Comparison of ENCODE assay signal across 20 cellular contexts in the genomic region with DNA sequence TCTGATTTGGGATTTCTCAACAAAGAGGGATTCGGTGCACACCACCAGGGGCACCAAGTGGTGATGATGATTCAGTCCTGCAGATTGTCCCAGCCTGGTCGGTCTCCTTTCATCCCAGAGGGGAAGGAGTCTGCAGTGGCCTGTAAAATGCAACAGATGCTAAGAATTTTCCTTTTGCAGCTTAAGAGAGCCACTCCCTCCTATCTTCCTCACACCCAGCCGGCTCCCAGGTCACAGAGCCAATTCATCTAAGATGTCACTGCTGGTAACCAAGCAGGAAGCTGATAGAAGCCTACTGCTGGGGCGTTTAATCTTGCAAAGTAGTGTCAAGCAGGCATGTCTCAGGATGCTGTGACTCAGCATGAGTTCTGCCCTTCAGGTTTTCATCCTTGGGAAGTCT.
A peak's percentile ranks its signal among the peaks of the same experiment; 100 is the strongest.
DNase-seq lines count a peak whose midpoint lies in the region; ATAC-seq, FAIRE-seq and TF ChIP-seq lines count a peak whose summit lies in the region.
"Had no signal": no experiment of that assay in that cellular context is flagged by ENCODE, and none has a peak within 500 bp of the region (broad histone marks: within the 10 kb centered on the region; RNA-seq: fewer than 3 reads in every experiment).

No MANE protein-coding gene starts in this region.

- no peak overlapping the region for H2BK15ac ChIP-seq in H9 (ENCODE audit: low read depth, low read length)

- no peaks in the 10 kb centered on the region for H3K9me3 Mint-ChIP-seq in CD8-positive, alpha-beta memory T cell
- H3K9me3 Mint-ChIP-seq in H9 (no peaks in the 10 kb centered on the region), astrocyte (ENCODE audit: unreplicated experiment) (peaks cover 4% of the 10 kb centered on the region)
- H3K9me3 Mint-ChIP-seq: activated naive CD4-positive, alpha-beta T cell treated with anti-CD3 and anti-CD28 coated beads, Interleukin-2, amount 50 U/mL, for 24 hours had no signal

- H3K56ac ChIP-seq in H9 (ENCODE audit: insufficient read length, low read depth, low read length) = no peak overlapping the region

- H3K4me1 Mint-ChIP-seq in CD8-positive, alpha-beta memory T cell = peaks cover 32 to 40% (median 33%) of the 10 kb centered on the region in 3 donors
- H3K4me1 Mint-ChIP-seq in H9 (peaks cover 9 to 23% of the 10 kb centered on the region in 2 experiments), astrocyte (ENCODE audit: low read depth, unreplicated experiment) (no peaks in the 10 kb centered on the region)

- H4K8ac ChIP-seq in H9 (replicated peaks; ENCODE audit: insufficient read length, low read depth, low read length) = no peak overlapping the region

- peak; percentile 39 for ATAC-seq in left colon
- ATAC-seq: sciatic nerve had no signal

- DNase-seq in CD8-positive, alpha-beta memory T cell = no peak
- peak; percentile 36 for DNase-seq in H9
- peak; percentile 2 for DNase-seq in astrocyte (ENCODE audit: low read depth)
- DNase-seq in left colon = no peak
- DNase-seq in HuH-7.5 (ENCODE audit: low spot score) = no peak
- no peak for DNase-seq in NCI-H1436 treated with DMSO at 0.1 percent for 48 hours (lab: John Stamatoyannopoulos, UW)
- no peak for DNase-seq in GM03348 (ENCODE audit: low spot score)
- DNase-seq in stimulated activated CD4-positive, alpha-beta T cell treated with anti-CD3 and anti-CD28 coated beads, Interleukin-4, amount 100 ng/mL, for 24 hours = no peak
- DNase-seq: activated CD8-positive, alpha-beta memory T cell treated with anti-CD3 and anti-CD28 coated beads, Interleukin-2, amount 50 U/mL, for 48 hours; brain microvascular endothelial cell; DMS79; foreskin melanocyte; NCI-H187 treated with DMSO at 0.1 percent for 48 hours; occipital lobe; PC-9; stimulated activated CD4-positive, alpha-beta T cell treated with anti-CD3 and anti-CD28 coated beads, Interleukin-2, amount 100 ng/mL, for 48 hours; stimulated activated CD8-positive, alpha-beta memory T cell treated with anti-CD3 and anti-CD28 coated beads, Interleukin-4, amount 100 ng/mL, for 48 hours had no signal

- no peak overlapping the region for H2BK5ac ChIP-seq in H9 (ENCODE audit: insufficient read length, low read length)

- H2AFZ ChIP-seq in H9 (ENCODE audit: low read length) (no peak overlapping the region), astrocyte (ENCODE audit: low read depth, low read length) (no peak overlapping the region)
- H2AFZ ChIP-seq: PC-9 had no signal

- no peaks in the 10 kb centered on the region for H3K9me3 ChIP-seq in CD8-positive, alpha-beta memory T cell (ENCODE audit: low read length)
- H3K9me3 ChIP-seq in H9 (ENCODE audit: control insufficient read depth, low read depth, low read length) (no peaks in the 10 kb centered on the region), astrocyte (ENCODE audit: insufficient read depth, low read depth, low read length) (no peaks in the 10 kb centered on the region)
- H3K9me3 ChIP-seq: BLaER1 treated with 17β-estradiol and CSF1 and Interleukin-3, amounts not matched to agents 10 nM and 100 nM had no signal

- H3K27me3 ChIP-seq in CD8-positive, alpha-beta memory T cell (ENCODE audit: insufficient read depth, low read length, poor library complexity, severe bottlenecking) = no peaks in the 10 kb centered on the region
- no peaks in the 10 kb centered on the region for H3K27me3 ChIP-seq in H9 (ENCODE audit: insufficient read depth, low read length)
- peaks cover 2% of the 10 kb centered on the region for H3K27me3 ChIP-seq in astrocyte (ENCODE audit: insufficient read depth, low read length)
- H3K27me3 ChIP-seq: BLaER1 treated with 17β-estradiol and CSF1 and Interleukin-3, amounts not matched to agents 10 nM and 100 nM; brain microvascular endothelial cell had no signal

- no peaks in the 10 kb centered on the region for H3K23me2 ChIP-seq in H9 (ENCODE audit: insufficient read length, low read depth, low read length, poor library complexity, severe bottlenecking)

- H3K9ac ChIP-seq in H9 (ENCODE audit: extremely low read depth, insufficient read length, low read length) = no peak overlapping the region
- H3K9ac ChIP-seq in astrocyte (ENCODE audit: low read length) = no peak overlapping the region
- H3K9ac ChIP-seq: BLaER1 treated with 17β-estradiol and CSF1 and Interleukin-3, amounts not matched to agents 10 nM and 100 nM had no signal

- intact Hi-C loops in left colon (cut with DNase I, micrococcal nuclease) = no loop called here

- CTCF ChIA-PET in CD8-positive, alpha-beta memory T cell (lab: Charles Lee) = no interaction called here

- H3K4ac ChIP-seq in H9 (ENCODE audit: low read depth, low read length) = no peak overlapping the region

- H4K20me1 ChIP-seq in H9 (ENCODE audit: control insufficient read depth, insufficient read depth, insufficient read length) (no peaks in the 10 kb centered on the region), astrocyte (ENCODE audit: insufficient read depth, low read length) (no peaks in the 10 kb centered on the region)
- H4K20me1 ChIP-seq: BLaER1 treated with 17β-estradiol and CSF1 and Interleukin-3, amounts not matched to agents 10 nM and 100 nM had no signal

- H2BK12ac ChIP-seq in H9 (ENCODE audit: insufficient read length, low read depth, low read length) = no peak overlapping the region

- H2BK20ac ChIP-seq in H9 (ENCODE audit: low read depth, low read length, poor library complexity, severe bottlenecking) = no peak overlapping the region

- no peak overlapping the region for H2BK120ac ChIP-seq in H9 (ENCODE audit: low read depth, low read length, poor library complexity, severe bottlenecking)

- H3K36me3 Mint-ChIP-seq in CD8-positive, alpha-beta memory T cell = no peaks in the 10 kb centered on the region
- H3K36me3 Mint-ChIP-seq in H9 (ENCODE audit: insufficient read depth in 1 of 3, low read depth in 3 of 3) (peaks cover 0 to 2% (median 0%) of the 10 kb centered on the region in 3 experiments; a peak in 1 of 7 replicates), astrocyte (ENCODE audit: low read depth, unreplicated experiment) (no peaks in the 10 kb centered on the region)
- H3K36me3 Mint-ChIP-seq: activated naive CD4-positive, alpha-beta T cell treated with anti-CD3 and anti-CD28 coated beads, Interleukin-2, amount 50 U/mL, for 24 hours had no signal

- peaks cover 2 to 3% of the 10 kb centered on the region in 2 donors for H3K27me3 Mint-ChIP-seq in CD8-positive, alpha-beta memory T cell
- H3K27me3 Mint-ChIP-seq in H9 (ENCODE audit: low read depth) (peaks cover 40% of the 10 kb centered on the region), astrocyte (ENCODE audit: low read depth, unreplicated experiment) (peaks cover 30% of the 10 kb centered on the region)
- H3K27me3 Mint-ChIP-seq: activated naive CD4-positive, alpha-beta T cell treated with anti-CD3 and anti-CD28 coated beads, Interleukin-2, amount 50 U/mL, for 24 hours had no signal

- H3K27ac ChIP-seq in CD8-positive, alpha-beta memory T cell (ENCODE audit: low read depth, low read length) = no peak overlapping the region
- no peak overlapping the region for H3K27ac ChIP-seq in H9 (ENCODE audit: insufficient read length, low read depth, low read length)
- no peak overlapping the region for H3K27ac ChIP-seq in astrocyte (ENCODE audit: low read depth, low read length)
- H3K27ac ChIP-seq: BLaER1 treated with 17β-estradiol and CSF1 and Interleukin-3, amounts not matched to agents 10 nM and 100 nM; brain microvascular endothelial cell; PC-9 had no signal

- H3K27ac Mint-ChIP-seq in CD8-positive, alpha-beta memory T cell = peak overlapping the region in 5 of 8 donors; percentile 18 to 61 (median 21)
- H3K27ac Mint-ChIP-seq in H9 = no peak overlapping the region
- H3K27ac Mint-ChIP-seq in astrocyte (ENCODE audit: unreplicated experiment) = no peak overlapping the region

- POLR2A ChIA-PET in CD8-positive, alpha-beta memory T cell (lab: Charles Lee) = no interaction called here

- no peak overlapping the region for H3K23ac ChIP-seq in H9 (ENCODE audit: insufficient read length, low read depth, low read length)

- WGBS in H9 (ENCODE audit: extremely low coverage, insufficient read length, low lambda C conversion rate) = no CpG with 5 or more reads among the region's 4 CpGs

- H3K4me3 Mint-ChIP-seq in CD8-positive, alpha-beta memory T cell = no peak overlapping the region
- H3K4me3 Mint-ChIP-seq in H9 (no peak overlapping the region), astrocyte (ENCODE audit: unreplicated experiment) (no peak overlapping the region)
- H3K4me3 Mint-ChIP-seq: activated naive CD4-positive, alpha-beta T cell treated with anti-CD3 and anti-CD28 coated beads, Interleukin-2, amount 50 U/mL, for 24 hours had no signal

- no peak overlapping the region for H3T11ph ChIP-seq in H9 (ENCODE audit: low read length)

- no peak overlapping the region for H3K14ac ChIP-seq in H9 (ENCODE audit: insufficient read depth, low read length)

- H3K79me2 ChIP-seq in H9 (ENCODE audit: insufficient read depth, low read length) (no peaks in the 10 kb centered on the region), astrocyte (ENCODE audit: insufficient read depth, low read length) (no peaks in the 10 kb centered on the region)

- H3K36me3 ChIP-seq in CD8-positive, alpha-beta memory T cell (ENCODE audit: insufficient read depth, low read length) = no peaks in the 10 kb centered on the region
- H3K36me3 ChIP-seq in astrocyte (ENCODE audit: insufficient read depth, low read length) = no peaks in the 10 kb centered on the region
- H3K36me3 ChIP-seq: BLaER1 treated with 17β-estradiol and CSF1 and Interleukin-3, amounts not matched to agents 10 nM and 100 nM; brain microvascular endothelial cell had no signal

- peaks cover 29% of the 10 kb centered on the region for H3K4me1 ChIP-seq in CD8-positive, alpha-beta memory T cell (ENCODE audit: insufficient read depth, low read length)
- H3K4me1 ChIP-seq in H9 (ENCODE audit: insufficient read depth, low read length) = no peaks in the 10 kb centered on the region; the same call in 1 of the 2 replicates
- H3K4me1 ChIP-seq in astrocyte (ENCODE audit: insufficient read depth, low read length) = no peaks in the 10 kb centered on the region

- H3K4me2 ChIP-seq in H9 (ENCODE audit: insufficient read depth, insufficient read length, low read length) (no peak overlapping the region), astrocyte (ENCODE audit: low read length) (no peak overlapping the region)
- H3K4me2 ChIP-seq: BLaER1 treated with 17β-estradiol and CSF1 and Interleukin-3, amounts not matched to agents 10 nM and 100 nM; PC-9 had no signal

- TF ChIP-seq CTCF in H9 (conservative IDR thresholded peaks at IDR 0.05) (no peak), astrocyte (IDR thresholded peaks at IDR 0.05; ENCODE audit: insufficient read depth, low read depth, low read length) (no peak)

- no peaks in the 10 kb centered on the region for H3K79me1 ChIP-seq in H9 (ENCODE audit: insufficient read depth, low read depth, low read length, poor library complexity, severe bottlenecking)

- no peak for FAIRE-seq in astrocyte (lab: Jason Lieb, UNC)

- no peak overlapping the region for H4K5ac ChIP-seq in H9 (ENCODE audit: insufficient read length, low read depth, low read length)

- H2AK5ac ChIP-seq in H9 (ENCODE audit: insufficient read length, low read length) = no peak overlapping the region

- no peak overlapping the region for H3K18ac ChIP-seq in H9 (ENCODE audit: insufficient read length, low read depth, low read length)

- no peak overlapping the region for H4K91ac ChIP-seq in H9 (ENCODE audit: insufficient read length, low read depth, low read length)

- H3K4me3 ChIP-seq in CD8-positive, alpha-beta memory T cell (ENCODE audit: low read length) = no peak overlapping the region
- H3K4me3 ChIP-seq in astrocyte (ENCODE audit: insufficient read depth, low read depth, low read length) = no peak overlapping the region
- H3K4me3 ChIP-seq: BLaER1 treated with 17β-estradiol and CSF1 and Interleukin-3, amounts not matched to agents 10 nM and 100 nM; PC-9 had no signal

Comparison
In these comparisons a context has a peak if more than half of its experiments do, and no peak if none do; other contexts are left out.
1. DNase-seq: peak in H9 (single experiment) and astrocyte (single experiment); none in CD8-positive, alpha-beta memory T cell (0 of 5), left colon (0 of 2), HuH-7.5 (single experiment), NCI-H1436 treated with DMSO at 0.1 percent for 48 hours (single experiment), GM03348 (single experiment) and stimulated activated CD4-positive, alpha-beta T cell treated with anti-CD3 and anti-CD28 coated beads, Interleukin-4, amount 100 ng/mL, for 24 hours (single experiment).
2. H3K27ac Mint-ChIP-seq: peak in CD8-positive, alpha-beta memory T cell (5 of 8); none in H9 (0 of 3) and astrocyte (single experiment).